Comparison of ENCODE assay signal across 9 cellular contexts in the genomic region with DNA sequence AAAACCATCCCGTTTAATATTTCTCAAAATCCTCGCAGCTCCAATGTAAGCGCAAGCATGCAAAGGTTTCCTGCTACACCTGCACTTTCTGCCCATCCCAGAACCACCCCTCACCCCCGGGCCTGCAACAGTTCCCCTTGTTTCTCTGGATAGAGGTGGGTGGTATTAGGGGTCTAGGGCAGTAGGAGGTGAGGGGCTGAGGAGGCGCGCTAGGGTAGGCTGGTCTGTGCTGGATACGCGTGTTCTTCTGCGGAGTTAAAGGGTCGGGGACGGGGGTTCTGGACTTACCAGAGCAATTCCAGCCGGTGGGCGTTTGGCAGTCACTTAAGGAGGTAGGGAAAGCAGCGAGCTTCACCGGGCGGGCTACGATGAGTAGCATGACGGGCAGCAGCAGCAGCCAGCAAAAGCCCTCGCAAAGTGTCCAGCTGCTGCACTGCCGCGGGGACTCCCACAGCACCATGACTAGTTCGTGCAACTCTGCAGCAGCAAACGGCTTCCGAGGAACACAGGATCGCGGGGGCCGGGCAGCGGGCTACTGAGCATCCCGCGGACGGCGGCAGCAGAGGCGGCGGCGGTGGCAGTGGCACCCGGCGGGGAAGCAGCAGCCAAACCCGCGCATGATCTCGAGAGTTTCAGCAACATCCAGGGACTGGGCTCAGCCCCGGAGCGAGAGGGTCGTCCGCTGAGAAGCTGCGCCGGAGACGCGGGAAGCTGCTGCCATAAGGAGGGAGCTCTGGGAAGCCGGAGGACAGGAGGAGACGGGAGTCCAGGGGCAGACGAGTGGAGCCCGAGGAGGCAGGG. TPM values are rescaled to one million over a fixed set of nuclear protein-coding genes. Genes with fewer than 3 reads are reported as not detected.
DNase-seq lines count a peak whose midpoint lies in the region; ATAC-seq and TF ChIP-seq lines count a peak whose summit lies in the region.
"Had no signal": no experiment of that assay in that cellular context is flagged by ENCODE, and none has a peak within 500 bp of the region (broad histone marks: within the 10 kb centered on the region; RNA-seq: fewer than 3 reads in every experiment).

No MANE protein-coding gene starts in this region.

- in situ Hi-C loops in G401 (cut with HindIII; ENCODE audit: low sequenced_read_pairs) = no loop called here

- H3K9me2 ChIP-seq in OCI-LY7 (ENCODE audit: insufficient read depth, low read length) = no peaks in the 10 kb centered on the region

- H3K9me3 Mint-ChIP-seq in brain = no peaks in the 10 kb centered on the region

- H2AFZ ChIP-seq in OCI-LY7 (ENCODE audit: low read length) = no peak overlapping the region

- no peak overlapping the region for H3K27ac ChIP-seq in OCI-LY7 (ENCODE audit: low read depth, low read length, poor library complexity, severe bottlenecking)
- H3K27ac ChIP-seq: ovary had no signal

- no peaks in the 10 kb centered on the region for H4K20me1 ChIP-seq in OCI-LY7 (ENCODE audit: insufficient read depth, low read length)

- H3K4me3 ChIP-seq in OCI-LY7 (ENCODE audit: low read depth, low read length, poor library complexity, severe bottlenecking) = no peak overlapping the region

- H3K79me2 ChIP-seq in OCI-LY7 (ENCODE audit: insufficient read depth, low read depth, low read length) = no peaks in the 10 kb centered on the region

- DNase-seq in G401 (ENCODE audit: low spot score) (peak; percentile 56), NCI-H748 treated with DMSO at 0.1 percent for 48 hours (lab: John Stamatoyannopoulos, UW) (peak; percentile 82), iris pigment epithelial cell (ENCODE audit: low read depth) (peak; percentile 26), HuH-7 (ENCODE audit: low spot score) (no peak), OCI-LY7 (ENCODE audit: low spot score) (no peak)
- peak; percentile 11 to 21 for DNase-seq in stimulated activated CD4-positive, alpha-beta T cell treated with anti-CD3 and anti-CD28 coated beads, Interleukin-4, amount 100 ng/mL, for 48 hours (ENCODE audit: low read depth in 2 of 2)

- TF ChIP-seq CTCF in brain (conservative IDR thresholded peaks at IDR 0.05) (no peak), OCI-LY7 (conservative IDR thresholded peaks at IDR 0.05; ENCODE audit: low read length) (no peak)

- H3K4me1 ChIP-seq in OCI-LY7 (ENCODE audit: insufficient read depth, low read length, poor library complexity, severe bottlenecking) = no peaks in the 10 kb centered on the region

- H3K36me3 ChIP-seq in OCI-LY7 (ENCODE audit: insufficient read depth, low read length) = no peaks in the 10 kb centered on the region
- H3K36me3 ChIP-seq: ovary had no signal

- ATAC-seq in HG02571 (IDR thresholded peaks at IDR 0.05; ENCODE audit: unreplicated experiment) = peak; percentile 24

- no peaks in the 10 kb centered on the region for H3K9me3 ChIP-seq in OCI-LY7 (ENCODE audit: low read length)
- H3K9me3 ChIP-seq: ovary had no signal

- CTCF ChIA-PET in OCI-LY7 (lab: Charles Lee; ENCODE audit: unreplicated experiment) = no interaction called here

- peaks cover 45% of the 10 kb centered on the region for H3K4me1 Mint-ChIP-seq in brain

- H3K4me2 ChIP-seq in OCI-LY7 (ENCODE audit: low read length) = no peak overlapping the region

- POLR2A ChIA-PET in OCI-LY7 (lab: Charles Lee) = no interaction called here

- H3K4me3 Mint-ChIP-seq in brain = peak overlapping the region; percentile 89 to 92 (median 89)

- H3K36me3 Mint-ChIP-seq in brain = no peaks in the 10 kb centered on the region

- H3K27ac Mint-ChIP-seq in brain = peak overlapping the region in 4 of 5 experiments; percentile 64 to 90 (median 88)

- intact Hi-C loops in OCI-LY7 (cut with micrococcal nuclease; ENCODE audit: unreplicated experiment) = no loop called here

- peaks cover 53% of the 10 kb centered on the region for H3K27me3 Mint-ChIP-seq in brain

- BruUV-seq in OCI-LY7 (replicated peaks; lab: Mats Ljungman, UMichigan) = no TSS peak

RNA-seq across cellular contexts. Expression of a gene that starts 0.5 kb away (rescaled TPM):
- total RNA-seq in G401 (2014; rRNA removed; shearing (Covaris generic)) = not detected in 2 replicates
- 7.2 TPM for polyA plus RNA-seq in brain (ENCODE audit: insufficient read depth, low read depth, low replicate concordance)
- total RNA-seq in OCI-LY7 (2014; rRNA removed; shearing (Covaris generic)) = not detected in 2 replicates
- total RNA-seq in OCI-LY7 (2022) = not detected in 2 replicates

Comparison
In these comparisons a context has a peak if more than half of its experiments do, and no peak if none do; other contexts are left out.
1. DNase-seq: peak in G401 (single experiment), NCI-H748 treated with DMSO at 0.1 percent for 48 hours (single experiment), iris pigment epithelial cell (single experiment) and stimulated activated CD4-positive, alpha-beta T cell treated with anti-CD3 and anti-CD28 coated beads, Interleukin-4, amount 100 ng/mL, for 48 hours (2 of 2); none in HuH-7 (single experiment) and OCI-LY7 (single experiment).